Comparison of ENCODE assay signal across 29 cellular contexts in the genomic region with DNA sequence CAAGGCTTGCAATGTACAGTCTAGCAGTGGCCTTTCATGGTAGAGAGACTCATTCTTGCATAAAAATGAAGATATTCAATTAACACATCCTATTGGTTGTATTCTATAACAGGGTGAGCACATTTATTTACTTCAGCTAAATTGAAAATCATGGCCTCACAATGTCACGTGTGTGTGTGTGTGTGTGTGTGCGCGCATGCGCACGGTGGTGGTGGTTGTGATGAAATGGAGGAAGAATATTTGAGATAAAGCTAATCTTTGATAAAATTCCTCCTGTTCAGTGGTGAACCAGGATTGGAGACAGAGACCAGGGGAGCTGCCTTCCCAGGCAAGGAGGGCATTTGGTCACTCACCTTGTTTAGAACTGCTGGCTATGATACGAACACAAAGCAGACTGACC.
A peak's percentile ranks its signal among the peaks of the same experiment; 100 is the strongest.
DNase-seq lines count a peak whose midpoint lies in the region; ATAC-seq, FAIRE-seq and TF ChIP-seq lines count a peak whose summit lies in the region.
"Had no signal": no experiment of that assay in that cellular context is flagged by ENCODE, and none has a peak within 500 bp of the region (broad histone marks: within the 10 kb centered on the region; RNA-seq: fewer than 3 reads in every experiment).

No MANE protein-coding gene starts in this region.

- no peaks in the 10 kb centered on the region for H3K9me1 ChIP-seq in K562 (ENCODE audit: control insufficient read depth, insufficient read depth, low read length)

- H3K4me1 ChIP-seq in K562 (replicated peaks in 1 of 2; ENCODE audit: control insufficient read depth in 2 of 2, insufficient read depth in 2 of 2, low read length in 2 of 2) = no peaks in the 10 kb centered on the region
- H3K4me1 ChIP-seq: A549; BLaER1; BLaER1 treated with 17β-estradiol and CSF1 and Interleukin-3, amounts not matched to agents 10 nM and 100 nM; Caco-2 had no signal

- in situ Hi-C loops in K562 (cut with MboI) = no loop called here

- DNase-seq in K562 (ENCODE audit: extremely low read depth in 1 of 4, low spot score in 3 of 4) = peak in 2 of 4 experiments; percentile 20 to 26
- no peak for DNase-seq in NCI-H1092 (lab: John Stamatoyannopoulos, UW)
- DNase-seq: 8988T; ACHN; AML-193; BE2C; C1 segment of cervical spinal cord; Caco-2; Calu3; CD4-positive, alpha-beta memory T cell; CD4-positive, alpha-beta T cell; CD4-positive, CD25-positive, alpha-beta regulatory T cell; CD8-positive, alpha-beta memory T cell; CD8-positive, alpha-beta T cell; COR-L47; DMS 273 treated with DMSO at 0.1 percent for 48 hours; DMS153; DMS53; DMS79; DMS79 treated with DMSO at 0.1 percent for 48 hours; DND-41; EL had no signal

- peaks cover 0 to 6% of the 10 kb centered on the region in 2 experiments; a peak in 2 of 5 replicates for H3K27me3 ChIP-seq in K562 (ENCODE audit: control insufficient read depth in 2 of 2, insufficient read depth in 2 of 2, low read length in 2 of 2)
- H3K27me3 ChIP-seq: BE2C; BLaER1; BLaER1 treated with 17β-estradiol and CSF1 and Interleukin-3, amounts not matched to agents 10 nM and 100 nM had no signal

- BruUV-seq in K562 (replicated peaks; lab: Mats Ljungman, UMichigan) = no TSS peak

- no peak overlapping the region for H3K27ac ChIP-seq in K562 (ENCODE audit: extremely low read depth, low read depth, low read length)
- H3K27ac ChIP-seq: 22Rv1; A549; BLaER1; BLaER1 treated with 17β-estradiol and CSF1 and Interleukin-3, amounts not matched to agents 10 nM and 100 nM; C4-2B had no signal

- TF ChIP-seq EP300 in K562 (IDR thresholded peaks at IDR 0.05; ENCODE audit: low read length) = no peak

- no peak for TF ChIP-seq POLR2A in K562 (conservative IDR thresholded peaks at IDR 0.05)

- H2AFZ ChIP-seq in K562 (ENCODE audit: low read depth, low read length) = no peak overlapping the region

- no peak for ATAC-seq in K562
- ATAC-seq: A549; CD8-positive, alpha-beta T cell had no signal

- no peaks in the 10 kb centered on the region for H3K36me3 ChIP-seq in K562 (ENCODE audit: control insufficient read depth, insufficient read depth, low read length)
- H3K36me3 ChIP-seq: BE2C; BLaER1; BLaER1 treated with 17β-estradiol and CSF1 and Interleukin-3, amounts not matched to agents 10 nM and 100 nM had no signal

- H3K79me2 ChIP-seq in K562 (ENCODE audit: control insufficient read depth, insufficient read depth, low read length) = no peaks in the 10 kb centered on the region

- H4K20me1 ChIP-seq in K562 (replicated peaks; ENCODE audit: control insufficient read depth, insufficient read depth, low read length) = no peaks in the 10 kb centered on the region
- H4K20me1 ChIP-seq: BLaER1; BLaER1 treated with 17β-estradiol and CSF1 and Interleukin-3, amounts not matched to agents 10 nM and 100 nM had no signal

- H3K9ac ChIP-seq in K562 (ENCODE audit: insufficient read depth in 1 of 2, low read depth in 2 of 2, low read length in 2 of 2) = no peak overlapping the region
- H3K9ac ChIP-seq: BLaER1; BLaER1 treated with 17β-estradiol and CSF1 and Interleukin-3, amounts not matched to agents 10 nM and 100 nM had no signal

- FAIRE-seq in K562 (lab: Jason Lieb, UNC) = no peak
- FAIRE-seq: A204.1, A549, D721Med had no signal

- no peak for TF ChIP-seq RAD21 in K562 (CRISPR knock-in tag; conservative IDR thresholded peaks at IDR 0.05 in 1 of 2, IDR thresholded peaks at IDR 0.05 in 1 of 2)

- 10% methylated on average over 6 of the region's 6 CpGs for WGBS in K562 (ENCODE audit: insufficient coverage, low coverage, missing lambda C conversion rate)

- H3K4me2 ChIP-seq in K562 (ENCODE audit: insufficient read depth, low read length) = no peak overlapping the region
- H3K4me2 ChIP-seq: A549; BLaER1; BLaER1 treated with 17β-estradiol and CSF1 and Interleukin-3, amounts not matched to agents 10 nM and 100 nM had no signal

- H3K9me3 ChIP-seq in K562 (replicated peaks; ENCODE audit: control insufficient read depth, insufficient read depth, low read depth, low read length) = no peaks in the 10 kb centered on the region
- H3K9me3 ChIP-seq: A549; BE2C; BLaER1; BLaER1 treated with 17β-estradiol and CSF1 and Interleukin-3, amounts not matched to agents 10 nM and 100 nM; Caco-2 had no signal

- intact Hi-C loops in K562 (cut with micrococcal nuclease) = no loop called here

- CTCF ChIA-PET in K562 (lab: Yijun Ruan, JAX; ENCODE audit: low intra/inter-chr PET ratio) = no interaction called here

- POLR2A ChIA-PET in K562 (lab: Yijun Ruan, JAX) = no interaction called here

- H3K4me3 ChIP-seq in K562 = no peak overlapping the region
- H3K4me3 ChIP-seq: A549; BLaER1; BLaER1 treated with 17β-estradiol and CSF1 and Interleukin-3, amounts not matched to agents 10 nM and 100 nM had no signal

- no peak for TF ChIP-seq CTCF in K562 (IDR thresholded peaks at IDR 0.05 in 2 of 3, conservative IDR thresholded peaks at IDR 0.05 in 1 of 3; ENCODE audit: insufficient read depth in 2 of 3, low read depth in 1 of 3, low read length in 3 of 3)

TF ChIP-seq in K562, 482 proteins besides CTCF, POLR2A, EP300 and RAD21 (continues in another document):
- TF ChIP-seq, protein P1, sequence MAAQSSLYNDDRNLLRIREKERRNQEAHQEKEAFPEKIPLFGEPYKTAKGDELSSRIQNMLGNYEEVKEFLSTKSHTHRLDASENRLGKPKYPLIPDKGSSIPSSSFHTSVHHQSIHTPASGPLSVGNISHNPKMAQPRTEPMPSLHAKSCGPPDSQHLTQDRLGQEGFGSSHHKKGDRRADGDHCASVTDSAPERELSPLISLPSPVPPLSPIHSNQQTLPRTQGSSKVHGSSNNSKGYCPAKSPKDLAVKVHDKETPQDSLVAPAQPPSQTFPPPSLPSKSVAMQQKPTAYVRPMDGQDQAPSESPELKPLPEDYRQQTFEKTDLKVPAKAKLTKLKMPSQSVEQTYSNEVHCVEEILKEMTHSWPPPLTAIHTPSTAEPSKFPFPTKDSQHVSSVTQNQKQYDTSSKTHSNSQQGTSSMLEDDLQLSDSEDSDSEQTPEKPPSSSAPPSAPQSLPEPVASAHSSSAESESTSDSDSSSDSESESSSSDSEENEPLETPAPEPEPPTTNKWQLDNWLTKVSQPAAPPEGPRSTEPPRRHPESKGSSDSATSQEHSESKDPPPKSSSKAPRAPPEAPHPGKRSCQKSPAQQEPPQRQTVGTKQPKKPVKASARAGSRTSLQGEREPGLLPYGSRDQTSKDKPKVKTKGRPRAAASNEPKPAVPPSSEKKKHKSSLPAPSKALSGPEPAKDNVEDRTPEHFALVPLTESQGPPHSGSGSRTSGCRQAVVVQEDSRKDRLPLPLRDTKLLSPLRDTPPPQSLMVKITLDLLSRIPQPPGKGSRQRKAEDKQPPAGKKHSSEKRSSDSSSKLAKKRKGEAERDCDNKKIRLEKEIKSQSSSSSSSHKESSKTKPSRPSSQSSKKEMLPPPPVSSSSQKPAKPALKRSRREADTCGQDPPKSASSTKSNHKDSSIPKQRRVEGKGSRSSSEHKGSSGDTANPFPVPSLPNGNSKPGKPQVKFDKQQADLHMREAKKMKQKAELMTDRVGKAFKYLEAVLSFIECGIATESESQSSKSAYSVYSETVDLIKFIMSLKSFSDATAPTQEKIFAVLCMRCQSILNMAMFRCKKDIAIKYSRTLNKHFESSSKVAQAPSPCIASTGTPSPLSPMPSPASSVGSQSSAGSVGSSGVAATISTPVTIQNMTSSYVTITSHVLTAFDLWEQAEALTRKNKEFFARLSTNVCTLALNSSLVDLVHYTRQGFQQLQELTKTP (IDR thresholded peaks at IDR 0.05; ENCODE audit: low read depth in 1 of 2, partially characterized antibody in 2 of 2) = no peak
- TF ChIP-seq NRF1 (conservative IDR thresholded peaks at IDR 0.05 in 1 of 2, IDR thresholded peaks at IDR 0.05 in 1 of 2) (peak; percentile 75 to 82), EP400 (IDR thresholded peaks at IDR 0.05) (no peak), E2F3 (CRISPR knock-in tag; IDR thresholded peaks at IDR 0.05) (no peak), NR2F6 (CRISPR knock-in tag; IDR thresholded peaks at IDR 0.05) (no peak), SIN3B (IDR thresholded peaks at IDR 0.05; ENCODE audit: low read depth) (no peak)
- TF ChIP-seq, protein P2, sequence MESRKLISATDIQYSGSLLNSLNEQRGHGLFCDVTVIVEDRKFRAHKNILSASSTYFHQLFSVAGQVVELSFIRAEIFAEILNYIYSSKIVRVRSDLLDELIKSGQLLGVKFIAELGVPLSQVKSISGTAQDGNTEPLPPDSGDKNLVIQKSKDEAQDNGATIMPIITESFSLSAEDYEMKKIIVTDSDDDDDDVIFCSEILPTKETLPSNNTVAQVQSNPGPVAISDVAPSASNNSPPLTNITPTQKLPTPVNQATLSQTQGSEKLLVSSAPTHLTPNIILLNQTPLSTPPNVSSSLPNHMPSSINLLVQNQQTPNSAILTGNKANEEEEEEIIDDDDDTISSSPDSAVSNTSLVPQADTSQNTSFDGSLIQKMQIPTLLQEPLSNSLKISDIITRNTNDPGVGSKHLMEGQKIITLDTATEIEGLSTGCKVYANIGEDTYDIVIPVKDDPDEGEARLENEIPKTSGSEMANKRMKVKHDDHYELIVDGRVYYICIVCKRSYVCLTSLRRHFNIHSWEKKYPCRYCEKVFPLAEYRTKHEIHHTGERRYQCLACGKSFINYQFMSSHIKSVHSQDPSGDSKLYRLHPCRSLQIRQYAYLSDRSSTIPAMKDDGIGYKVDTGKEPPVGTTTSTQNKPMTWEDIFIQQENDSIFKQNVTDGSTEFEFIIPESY (CRISPR knock-in tag; IDR thresholded peaks at IDR 0.05) = no peak
- TF ChIP-seq, protein P3, sequence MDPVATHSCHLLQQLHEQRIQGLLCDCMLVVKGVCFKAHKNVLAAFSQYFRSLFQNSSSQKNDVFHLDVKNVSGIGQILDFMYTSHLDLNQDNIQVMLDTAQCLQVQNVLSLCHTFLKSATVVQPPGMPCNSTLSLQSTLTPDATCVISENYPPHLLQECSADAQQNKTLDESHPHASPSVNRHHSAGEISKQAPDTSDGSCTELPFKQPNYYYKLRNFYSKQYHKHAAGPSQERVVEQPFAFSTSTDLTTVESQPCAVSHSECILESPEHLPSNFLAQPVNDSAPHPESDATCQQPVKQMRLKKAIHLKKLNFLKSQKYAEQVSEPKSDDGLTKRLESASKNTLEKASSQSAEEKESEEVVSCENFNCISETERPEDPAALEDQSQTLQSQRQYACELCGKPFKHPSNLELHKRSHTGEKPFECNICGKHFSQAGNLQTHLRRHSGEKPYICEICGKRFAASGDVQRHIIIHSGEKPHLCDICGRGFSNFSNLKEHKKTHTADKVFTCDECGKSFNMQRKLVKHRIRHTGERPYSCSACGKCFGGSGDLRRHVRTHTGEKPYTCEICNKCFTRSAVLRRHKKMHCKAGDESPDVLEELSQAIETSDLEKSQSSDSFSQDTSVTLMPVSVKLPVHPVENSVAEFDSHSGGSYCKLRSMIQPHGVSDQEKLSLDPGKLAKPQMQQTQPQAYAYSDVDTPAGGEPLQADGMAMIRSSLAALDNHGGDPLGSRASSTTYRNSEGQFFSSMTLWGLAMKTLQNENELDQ (CRISPR knock-in tag; IDR thresholded peaks at IDR 0.05; ENCODE audit: borderline replicate concordance) = no peak
